8 cellular contexts compared by ENCODE assay signal in genomic region chr10:24556746-24557742, GRCh38.
DNase-seq lines count a peak whose midpoint lies in the region; ATAC-seq, FAIRE-seq and TF ChIP-seq lines count a peak whose summit lies in the region.

No MANE protein-coding gene starts in this region.

- peak; percentile 58 for DNase-seq in activated CD4-positive, alpha-beta T cell treated with anti-CD3 and anti-CD28 coated beads, Interleukin-2, amount 10 ng/mL, durations not matched to agents 7 days and 5 days
- no peak for DNase-seq in activated CD4-positive, alpha-beta T cell treated with anti-CD3 and anti-CD28 coated beads, Interleukin-2, amount 50 U/mL, for 1 hour
- DNase-seq in H9, result peak; percentile 45
- DNase-seq in NCI-H226, result peak; percentile 62
- DNase-seq in K562 (ENCODE audit: extremely low read depth in 1 of 4, low spot score in 3 of 4), result peak; percentile 47 to 77 (median 51)
- DNase-seq in iPS-NIHi7 (ENCODE audit: extremely low spot score), result peak; percentile 57
- no peak for DNase-seq in thoracic aorta (ENCODE audit: low spot score)

- H3K36me3 ChIP-seq in K562 (ENCODE audit: control insufficient read depth, insufficient read depth, low read length), result no peaks in the 10 kb centered on the region
- no peaks in the 10 kb centered on the region for H3K36me3 ChIP-seq in thoracic aorta

- no peak overlapping the region for H2BK20ac ChIP-seq in H9 (ENCODE audit: low read depth, low read length, poor library complexity, severe bottlenecking)

- no peak overlapping the region for H3K56ac ChIP-seq in H9 (ENCODE audit: insufficient read length, low read depth, low read length)

- no peak overlapping the region for H2BK120ac ChIP-seq in H9 (ENCODE audit: low read depth, low read length, poor library complexity, severe bottlenecking)

- peak; percentile 71 for ATAC-seq in K562
- peak; percentile 41 for ATAC-seq in thoracic aorta (ENCODE audit: insufficient number of reproducible peaks, low FRiP score, low read depth)
- no peak for ATAC-seq in GM21515 (IDR thresholded peaks at IDR 0.05; ENCODE audit: unreplicated experiment)

- H3K36me3 Mint-ChIP-seq in activated CD4-positive, alpha-beta T cell treated with anti-CD3 and anti-CD28 coated beads, Interleukin-2, amount 10 ng/mL, durations not matched to agents 7 days and 5 days (ENCODE audit: low read depth), result no peaks in the 10 kb centered on the region
- no peaks in the 10 kb centered on the region; a peak in 1 of 7 replicates for H3K36me3 Mint-ChIP-seq in H9 (ENCODE audit: insufficient read depth in 1 of 3, low read depth in 3 of 3)

- in situ Hi-C loops in K562 (cut with MboI), result no loop called here

- no peak overlapping the region for H2BK12ac ChIP-seq in H9 (ENCODE audit: insufficient read length, low read depth, low read length)

- H3K4me3 ChIP-seq in K562, result no peak overlapping the region
- H3K4me3 ChIP-seq in thoracic aorta, result no peak overlapping the region

- H3K9me3 ChIP-seq in H9 (ENCODE audit: control insufficient read depth, low read depth, low read length), result no peaks in the 10 kb centered on the region
- no peaks in the 10 kb centered on the region for H3K9me3 ChIP-seq in K562 (replicated peaks; ENCODE audit: control insufficient read depth, insufficient read depth, low read depth, low read length)
- no peaks in the 10 kb centered on the region for H3K9me3 ChIP-seq in thoracic aorta

- no peak overlapping the region for H3K4me3 Mint-ChIP-seq in activated CD4-positive, alpha-beta T cell treated with anti-CD3 and anti-CD28 coated beads, Interleukin-2, amount 10 ng/mL, durations not matched to agents 7 days and 5 days
- H3K4me3 Mint-ChIP-seq in H9, result no peak overlapping the region

- H3T11ph ChIP-seq in H9 (ENCODE audit: low read length), result no peak overlapping the region

- CTCF ChIA-PET in activated CD4-positive, alpha-beta T cell treated with anti-CD3 and anti-CD28 coated beads, Interleukin-2, amount 10 ng/mL, durations not matched to agents 7 days and 5 days (lab: Charles Lee), result interaction anchor here (1.0 kb wide), 1 partner anchor 61 kb away, joined by 3 read pairs; no protein-coding TSS in a partner anchor
- CTCF ChIA-PET in K562 (lab: Yijun Ruan, JAX; ENCODE audit: low intra/inter-chr PET ratio), result no interaction called here

- H3K79me1 ChIP-seq in H9 (ENCODE audit: insufficient read depth, low read depth, low read length, poor library complexity, severe bottlenecking), result no peaks in the 10 kb centered on the region

- no peaks in the 10 kb centered on the region for H3K9me1 ChIP-seq in K562 (ENCODE audit: control insufficient read depth, insufficient read depth, low read length)

- no peak overlapping the region for H3K27ac Mint-ChIP-seq in activated CD4-positive, alpha-beta T cell treated with anti-CD3 and anti-CD28 coated beads, Interleukin-2, amount 10 ng/mL, durations not matched to agents 7 days and 5 days
- no peak overlapping the region; a peak in 1 of 7 replicates for H3K27ac Mint-ChIP-seq in H9

- POLR2A ChIA-PET in activated CD4-positive, alpha-beta T cell treated with anti-CD3 and anti-CD28 coated beads, Interleukin-2, amount 10 ng/mL, durations not matched to agents 7 days and 5 days (lab: Charles Lee), result no interaction called here
- POLR2A ChIA-PET in K562 (lab: Yijun Ruan, JAX), result interaction anchor here (0.6 to 1.5 kb wide), 3 partner anchors 97 to 622 kb away, joined by 3 read pairs; no protein-coding TSS in a partner anchor

- H3K4me2 ChIP-seq in H9 (ENCODE audit: insufficient read depth, insufficient read length, low read length) (no peak overlapping the region), K562 (ENCODE audit: insufficient read depth, low read length) (no peak overlapping the region)

- no peak for TF ChIP-seq EP300 in K562 (IDR thresholded peaks at IDR 0.05; ENCODE audit: low read length)

- H3K27me3 Mint-ChIP-seq in activated CD4-positive, alpha-beta T cell treated with anti-CD3 and anti-CD28 coated beads, Interleukin-2, amount 10 ng/mL, durations not matched to agents 7 days and 5 days, result no peaks in the 10 kb centered on the region
- H3K27me3 Mint-ChIP-seq in H9 (ENCODE audit: low read depth), result peaks cover 12% of the 10 kb centered on the region

- H2BK15ac ChIP-seq in H9 (ENCODE audit: low read depth, low read length), result no peak overlapping the region

- H3K4ac ChIP-seq in H9 (ENCODE audit: low read depth, low read length), result no peak overlapping the region

- H3K14ac ChIP-seq in H9 (ENCODE audit: insufficient read depth, low read length), result no peak overlapping the region

- H3K9me3 Mint-ChIP-seq in activated CD4-positive, alpha-beta T cell treated with anti-CD3 and anti-CD28 coated beads, Interleukin-2, amount 10 ng/mL, durations not matched to agents 7 days and 5 days, result no peaks in the 10 kb centered on the region
- H3K9me3 Mint-ChIP-seq in H9, result no peaks in the 10 kb centered on the region

- no peak for TF ChIP-seq POLR2A in K562 (conservative IDR thresholded peaks at IDR 0.05)

- H3K18ac ChIP-seq in H9 (ENCODE audit: insufficient read length, low read depth, low read length), result no peak overlapping the region

- H3K27me3 ChIP-seq in H9 (ENCODE audit: insufficient read depth, low read length), result no peaks in the 10 kb centered on the region
- peaks cover 7 to 19% of the 10 kb centered on the region in 2 experiments; a peak in 3 of 5 replicates for H3K27me3 ChIP-seq in K562 (ENCODE audit: control insufficient read depth in 2 of 2, insufficient read depth in 2 of 2, low read length in 2 of 2)
- H3K27me3 ChIP-seq in thoracic aorta (replicated peaks; ENCODE audit: insufficient read depth), result no peaks in the 10 kb centered on the region

- H3K23ac ChIP-seq in H9 (ENCODE audit: insufficient read length, low read depth, low read length), result no peak overlapping the region

- H3K9ac ChIP-seq in H9 (ENCODE audit: extremely low read depth, insufficient read length, low read length), result no peak overlapping the region
- H3K9ac ChIP-seq in K562 (ENCODE audit: insufficient read depth in 1 of 2, low read depth in 2 of 2, low read length in 2 of 2), result peak overlapping the region in 1 of 2 experiments; percentile 23; a peak in 1 of 4 replicates

- H2AFZ ChIP-seq in H9 (ENCODE audit: low read length) (no peak overlapping the region), K562 (ENCODE audit: low read depth, low read length) (no peak overlapping the region)

- peak; percentile 98 for FAIRE-seq in K562 (lab: Jason Lieb, UNC)

- peak; percentile 58 to 77 for TF ChIP-seq RAD21 in K562 (CRISPR knock-in tag; conservative IDR thresholded peaks at IDR 0.05 in 1 of 2, IDR thresholded peaks at IDR 0.05 in 1 of 2)

- no peak overlapping the region for H3K27ac ChIP-seq in H9 (ENCODE audit: insufficient read length, low read depth, low read length)
- H3K27ac ChIP-seq in K562 (ENCODE audit: extremely low read depth, low read depth, low read length), result no peak overlapping the region
- H3K27ac ChIP-seq in thoracic aorta, result no peak overlapping the region

- no CpG with 5 or more reads among the region's 24 CpGs for WGBS in H9 (ENCODE audit: extremely low coverage, insufficient read length, low lambda C conversion rate)
- WGBS in K562 (ENCODE audit: insufficient coverage, low coverage, missing lambda C conversion rate), result 36% methylated on average over 24 of the region's 24 CpGs

- H3K4me1 ChIP-seq in H9 (ENCODE audit: insufficient read depth, low read length) (no peaks in the 10 kb centered on the region), K562 (replicated peaks in 1 of 2; ENCODE audit: control insufficient read depth in 2 of 2, insufficient read depth in 2 of 2, low read length in 2 of 2) (peaks cover 4 to 5% of the 10 kb centered on the region in 2 experiments; a peak in 4 of 5 replicates), thoracic aorta (ENCODE audit: control insufficient read depth in 1 of 2, low read depth in 2 of 2) (no peaks in the 10 kb centered on the region)

- TF ChIP-seq CTCF in H9 (conservative IDR thresholded peaks at IDR 0.05) (peak; percentile 83), K562 (IDR thresholded peaks at IDR 0.05 in 2 of 3, conservative IDR thresholded peaks at IDR 0.05 in 1 of 3; ENCODE audit: insufficient read depth in 2 of 3, low read depth in 1 of 3, low read length in 3 of 3) (peak; percentile 71 to 78 (median 73)), thoracic aorta (IDR thresholded peaks at IDR 0.05) (peak; percentile 24)

- H3K79me2 ChIP-seq in H9 (ENCODE audit: insufficient read depth, low read length) (no peaks in the 10 kb centered on the region), K562 (ENCODE audit: control insufficient read depth, insufficient read depth, low read length) (no peaks in the 10 kb centered on the region)

- peaks cover 7% of the 10 kb centered on the region for H3K4me1 Mint-ChIP-seq in activated CD4-positive, alpha-beta T cell treated with anti-CD3 and anti-CD28 coated beads, Interleukin-2, amount 10 ng/mL, durations not matched to agents 7 days and 5 days
- H3K4me1 Mint-ChIP-seq in H9, result peaks cover 13 to 19% of the 10 kb centered on the region in 2 experiments

- no peak overlapping the region for H4K5ac ChIP-seq in H9 (ENCODE audit: insufficient read length, low read depth, low read length)

- BruUV-seq in K562 (replicated peaks; lab: Mats Ljungman, UMichigan), result no TSS peak

- H3K23me2 ChIP-seq in H9 (ENCODE audit: insufficient read length, low read depth, low read length, poor library complexity, severe bottlenecking), result no peaks in the 10 kb centered on the region

- H4K91ac ChIP-seq in H9 (ENCODE audit: insufficient read length, low read depth, low read length), result no peak overlapping the region

- H4K20me1 ChIP-seq in H9 (ENCODE audit: control insufficient read depth, insufficient read depth, insufficient read length) (no peaks in the 10 kb centered on the region), K562 (replicated peaks; ENCODE audit: control insufficient read depth, insufficient read depth, low read length) (no peaks in the 10 kb centered on the region)

- H4K8ac ChIP-seq in H9 (replicated peaks; ENCODE audit: insufficient read length, low read depth, low read length), result no peak overlapping the region

- intact Hi-C loops in K562 (cut with micrococcal nuclease), result loop anchor here (2.0 kb wide), 1 partner anchor 38 kb away; no protein-coding TSS in a partner anchor

- no peak overlapping the region for H2AK5ac ChIP-seq in H9 (ENCODE audit: insufficient read length, low read length)

- no peak overlapping the region for H2BK5ac ChIP-seq in H9 (ENCODE audit: insufficient read length, low read length)

TF ChIP-seq in K562, 482 proteins besides CTCF, POLR2A, EP300 and RAD21 (continues in another document):
- TF ChIP-seq ZNF655 (CRISPR knock-in tag; IDR thresholded peaks at IDR 0.05), result no peak
- peak; percentile 79 for TF ChIP-seq ZNF232 (CRISPR knock-in tag; IDR thresholded peaks at IDR 0.05)
- TF ChIP-seq GTF2A2 (tag; IDR thresholded peaks at IDR 0.05), result no peak

Comparison
In these comparisons a context has a peak if more than half of its experiments do, and no peak if none do; other contexts are left out.
1. DNase-seq: peak in activated CD4-positive, alpha-beta T cell treated with anti-CD3 and anti-CD28 coated beads, Interleukin-2, amount 10 ng/mL, durations not matched to agents 7 days and 5 days (single experiment), H9 (single experiment), NCI-H226 (single experiment), K562 (4 of 4) and iPS-NIHi7 (single experiment); none in activated CD4-positive, alpha-beta T cell treated with anti-CD3 and anti-CD28 coated beads, Interleukin-2, amount 50 U/mL, for 1 hour (single experiment) and thoracic aorta (single experiment).
2. CTCF ChIP-seq: peak in every context shown above with its lines; median percentile 83 in H9; 73 in K562; 24 in thoracic aorta.